Comparison of ENCODE assay signal across 8 cellular contexts in the genomic region with DNA sequence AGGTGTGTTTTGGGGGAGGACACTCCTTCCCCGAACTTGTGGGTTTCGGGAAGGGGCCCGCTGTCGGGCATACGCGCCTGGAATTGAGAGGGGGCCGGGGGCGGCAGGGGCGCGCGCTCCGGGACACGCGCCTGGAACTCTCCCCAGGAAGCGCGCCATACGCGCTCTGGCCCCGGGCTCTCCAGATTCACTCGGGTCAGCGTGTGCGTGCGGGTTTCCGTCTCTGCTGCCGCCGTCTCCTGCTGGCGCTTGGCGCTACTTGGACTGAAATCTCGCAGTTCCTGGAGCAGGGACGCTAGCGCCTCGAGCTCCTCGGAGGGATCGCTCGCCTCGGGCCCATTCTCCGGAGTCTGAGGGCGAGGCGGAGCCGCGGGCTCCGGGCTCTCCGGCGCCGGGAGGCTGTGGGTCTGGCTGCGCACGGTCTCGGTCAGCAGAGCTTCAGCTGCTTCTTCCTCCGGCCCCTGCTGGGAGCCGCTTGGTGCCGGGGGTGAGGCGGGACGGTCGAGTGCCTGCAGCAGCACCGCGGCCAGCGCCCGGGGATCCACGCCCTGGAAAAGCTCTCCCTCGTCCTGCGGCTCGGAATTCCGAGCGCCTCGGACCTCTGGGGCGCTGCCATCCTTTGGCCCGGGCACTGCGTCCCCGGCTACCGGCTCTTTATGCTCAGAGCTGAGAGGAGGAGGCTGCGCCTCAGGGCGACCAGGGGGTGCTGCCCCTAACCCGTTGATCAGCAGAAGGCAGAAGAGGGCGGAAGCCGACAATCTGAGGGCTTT. TPM values are rescaled to one million over a fixed set of nuclear protein-coding genes. Genes with fewer than 3 reads are reported as not detected.
A peak's percentile ranks its signal among the peaks of the same experiment; 100 is the strongest.
DNase-seq lines count a peak whose midpoint lies in the region; ATAC-seq and TF ChIP-seq lines count a peak whose summit lies in the region.

No MANE protein-coding gene starts in this region.

- H3K27me3 Mint-ChIP-seq in endothelial cell (ENCODE audit: unreplicated experiment) (peaks cover 35% of the 10 kb centered on the region), nephron progenitor cell (ENCODE audit: low read depth, poor library complexity) (peaks cover 85% of the 10 kb centered on the region)

- H3K9ac ChIP-seq in PC-3 (ENCODE audit: low read length): no peak overlapping the region

- CTCF ChIA-PET in PC-3 (lab: Charles Lee): interaction anchor here (2.0 kb wide), 1 partner anchor 20 kb away, joined by 9 read pairs; no protein-coding TSS in a partner anchor

- H3K79me2 ChIP-seq in PC-3 (ENCODE audit: low read length): no peaks in the 10 kb centered on the region

- H3K4me3 Mint-ChIP-seq in endothelial cell (ENCODE audit: unreplicated experiment) (no peak overlapping the region), nephron progenitor cell (peak overlapping the region; percentile 56)

- TF ChIP-seq CTCF in PC-3 (conservative IDR thresholded peaks at IDR 0.05; ENCODE audit: low read depth, low read length) (no peak), endothelial cell (IDR thresholded peaks at IDR 0.05; ENCODE audit: unreplicated experiment) (no peak), nephron progenitor cell (IDR thresholded peaks at IDR 0.05) (no peak)

- intact Hi-C loops in PC-3 (cut with micrococcal nuclease): no loop called here

- no peaks in the 10 kb centered on the region for H3K9me2 ChIP-seq in PC-3 (replicated peaks; ENCODE audit: low read length)

- peaks cover 17% of the 10 kb centered on the region for H3K4me1 Mint-ChIP-seq in endothelial cell (ENCODE audit: unreplicated experiment)
- peaks cover 76% of the 10 kb centered on the region for H3K4me1 Mint-ChIP-seq in nephron progenitor cell

- H3K36me3 Mint-ChIP-seq in endothelial cell (ENCODE audit: low read depth, unreplicated experiment): peaks cover 5% of the 10 kb centered on the region
- peaks cover 10% of the 10 kb centered on the region for H3K36me3 Mint-ChIP-seq in nephron progenitor cell (ENCODE audit: low read depth)

- no peaks in the 10 kb centered on the region for H4K20me1 ChIP-seq in PC-3 (ENCODE audit: low read length)

- POLR2A ChIA-PET in PC-3 (lab: Charles Lee; ENCODE audit: unreplicated experiment): no interaction called here

- no peak overlapping the region; the same call in 1 of the 2 replicates for H2AFZ ChIP-seq in PC-3 (ENCODE audit: low read length)

- no peaks in the 10 kb centered on the region for H3K9me3 ChIP-seq in PC-3 (ENCODE audit: low read length)

- BruUV-seq in PC-3 (replicated peaks; lab: Mats Ljungman, UMichigan): no TSS peak

- peak overlapping the region; percentile 90 for H3K4me2 ChIP-seq in PC-3 (ENCODE audit: low read length)

- peaks cover 61% of the 10 kb centered on the region for H3K4me1 ChIP-seq in PC-3 (ENCODE audit: insufficient read depth, low read length)

- H3K27ac ChIP-seq in PC-3 (ENCODE audit: low read length): no peak overlapping the region

- peaks cover 28% of the 10 kb centered on the region for H3K27me3 ChIP-seq in PC-3 (ENCODE audit: low read length)

- H3F3A ChIP-seq in PC-3 (ENCODE audit: low read length, unreplicated experiment): no peaks in the 10 kb centered on the region

- H3K27ac Mint-ChIP-seq in endothelial cell (ENCODE audit: unreplicated experiment) (no peak overlapping the region), nephron progenitor cell (no peak overlapping the region)

- H3K36me3 ChIP-seq in PC-3 (ENCODE audit: low read depth, low read length): peaks cover 2% of the 10 kb centered on the region; the same call in 1 of the 2 replicates

- peak; percentile 18 for ATAC-seq in PC-3
- ATAC-seq in HG02885 (IDR thresholded peaks at IDR 0.05; ENCODE audit: poor library complexity, unreplicated experiment): no peak

- peak overlapping the region; percentile 67 for H3K4me3 ChIP-seq in PC-3 (ENCODE audit: low read length)

- H3K9me3 Mint-ChIP-seq in endothelial cell (ENCODE audit: unreplicated experiment): no peaks in the 10 kb centered on the region
- no peaks in the 10 kb centered on the region for H3K9me3 Mint-ChIP-seq in nephron progenitor cell

- DNase-seq in DMS 273 (lab: John Stamatoyannopoulos, UW; ENCODE audit: unreplicated experiment): peak; percentile 71
- no peak for DNase-seq in DMS 273 treated with DMSO at 0.1 percent for 48 hours (lab: John Stamatoyannopoulos, UW)
- peak; percentile 56 for DNase-seq in PC-3
- peak; percentile 61 for DNase-seq in endothelial cell (ENCODE audit: low spot score)
- DNase-seq in nephron progenitor cell: peak; percentile 85
- no peak for DNase-seq in stimulated activated CD4-positive, alpha-beta T cell treated with anti-CD3 and anti-CD28 coated beads, Interleukin-12 subunit alpha, Interleukin-12 subunit beta, amount 100 ng/mL, for 4 hours
- DNase-seq in stimulated activated CD8-positive, alpha-beta memory T cell treated with anti-CD3 and anti-CD28 coated beads, Interleukin-4, amount 100 ng/mL, for 48 hours: no peak

RNA-seq across cellular contexts. Expression of gene VGF, which starts 1.1 kb away (rescaled TPM):
- total RNA-seq in PC-3 (2014; rRNA removed) (1.6 and 2.5 TPM in 2 replicates), endothelial cell (ENCODE audit: unreplicated experiment) (0.77 TPM)

RNA-seq across cellular contexts. Expression of gene AP1S1, which starts 10.0 kb away (rescaled TPM):
- total RNA-seq in PC-3 (2014; rRNA removed) (148 and 190 TPM in 2 replicates), endothelial cell (ENCODE audit: unreplicated experiment) (45.6 TPM)

RNA-seq across cellular contexts. Expression of gene NAT16, which starts 15.8 kb away (rescaled TPM):
- 0.26 TPM in 1 of 2 replicates, not detected in the other for total RNA-seq in PC-3 (2014; rRNA removed)
- not detected for total RNA-seq in endothelial cell (ENCODE audit: unreplicated experiment)

RNA-seq across cellular contexts. Expression of gene MOGAT3, which starts 36.6 kb away (rescaled TPM):
- total RNA-seq in PC-3 (2014; rRNA removed): not detected in 2 replicates
- total RNA-seq in endothelial cell (ENCODE audit: unreplicated experiment): not detected

RNA-seq across cellular contexts. Expression of gene SERPINE1, which starts 37.4 kb away (rescaled TPM):
- 46.1 and 52.5 TPM in 2 replicates for total RNA-seq in PC-3 (2014; rRNA removed)
- 0.80 TPM for total RNA-seq in endothelial cell (ENCODE audit: unreplicated experiment)

Comparison
In these comparisons a context has a peak if more than half of its experiments do, and no peak if none do; other contexts are left out.
1. DNase-seq: peak in DMS 273 (single experiment), PC-3 (single experiment), endothelial cell (single experiment) and nephron progenitor cell (single experiment); none in DMS 273 treated with DMSO at 0.1 percent for 48 hours (single experiment), stimulated activated CD4-positive, alpha-beta T cell treated with anti-CD3 and anti-CD28 coated beads, Interleukin-12 subunit alpha, Interleukin-12 subunit beta, amount 100 ng/mL, for 4 hours (single experiment) and stimulated activated CD8-positive, alpha-beta memory T cell treated with anti-CD3 and anti-CD28 coated beads, Interleukin-4, amount 100 ng/mL, for 48 hours (single experiment).